ENCODE assay signal across 1 cellular context in the genomic region with DNA sequence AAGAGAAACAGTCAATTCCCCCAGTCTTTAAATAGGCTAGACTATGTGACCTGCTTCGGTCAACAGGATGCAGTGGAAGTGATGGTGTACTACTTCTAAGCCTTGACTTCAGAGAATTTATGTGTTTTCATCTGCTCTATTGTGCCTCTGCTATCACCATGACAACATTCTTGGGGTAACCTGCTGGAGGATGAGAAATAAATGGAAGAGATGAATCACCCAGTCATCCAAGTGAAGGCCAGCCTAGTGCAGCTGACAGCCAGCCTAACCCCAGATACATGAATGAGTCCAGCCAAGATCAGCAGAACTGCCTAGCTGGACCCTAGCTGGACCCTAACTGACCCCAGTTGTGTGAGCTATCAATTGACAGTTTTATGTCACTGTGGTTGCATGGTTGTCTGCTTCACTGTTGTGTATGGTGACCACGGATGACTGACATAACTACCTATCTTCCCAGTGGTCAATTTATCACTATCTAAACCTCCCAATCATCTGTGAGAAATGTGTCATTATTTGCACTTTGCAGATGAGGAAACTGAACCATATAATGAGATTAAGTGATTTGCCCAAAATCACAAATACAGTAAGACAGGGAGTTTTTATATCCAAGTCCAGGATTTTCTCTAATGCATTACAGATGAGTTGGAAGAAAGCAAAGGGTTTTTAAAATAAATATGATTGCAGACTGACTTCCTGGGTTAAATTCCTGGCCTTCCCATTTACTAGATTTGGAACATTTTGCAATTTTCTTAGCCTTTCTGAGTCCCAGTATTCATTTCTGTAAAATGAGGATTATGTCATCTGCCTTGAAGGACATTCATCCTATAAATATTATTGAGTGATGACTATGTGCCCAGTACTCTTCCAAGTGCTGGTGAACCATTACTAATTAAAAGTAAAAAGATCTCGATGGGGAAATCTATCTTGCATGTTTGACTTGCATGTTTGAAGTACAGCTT.
TF ChIP-seq lines count a peak whose summit lies in the region.

No MANE protein-coding gene starts in this region.

TF ChIP-seq in HepG2, 621 proteins besides CTCF, POLR2A, EP300 and RAD21 (continued from another document):
- TF ChIP-seq TBX3 (IDR thresholded peaks at IDR 0.05; ENCODE audit: borderline replicate concordance) (no peak), ZNF7 (CRISPR knock-in tag; IDR thresholded peaks at IDR 0.05) (no peak), ZEB1 (IDR thresholded peaks at IDR 0.05; ENCODE audit: insufficient replicate concordance, low read depth) (no peak)
